1 cellular context compared by ENCODE assay signal in the genomic region with DNA sequence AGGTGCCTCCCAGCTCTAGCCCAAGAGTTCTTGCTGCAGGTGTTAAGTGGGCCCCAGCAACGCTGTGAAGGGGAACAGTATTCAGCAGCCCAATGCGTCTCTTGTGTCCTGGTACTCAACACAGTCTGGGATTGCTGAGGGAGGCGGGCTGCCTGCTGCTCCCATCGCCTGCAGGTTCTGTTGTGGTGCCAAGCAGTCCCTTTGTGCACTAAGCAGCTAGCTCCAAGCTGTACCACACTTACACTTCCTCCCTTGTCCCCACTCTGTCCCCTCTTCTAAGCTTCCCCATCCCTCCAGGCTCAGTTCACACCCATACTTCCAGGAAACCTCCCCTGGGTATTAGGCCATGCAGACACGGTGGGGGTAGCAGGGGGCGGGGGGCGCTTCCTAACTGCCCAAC.
TF ChIP-seq lines count a peak whose summit lies in the region.

No MANE protein-coding gene starts in this region.

TF ChIP-seq in IMR-90, 13 proteins besides CTCF, POLR2A, EP300 and RAD21:
- TF ChIP-seq RCOR1 (IDR thresholded peaks at IDR 0.05; ENCODE audit: insufficient replicate concordance, low read length) (no peak), FOS (IDR thresholded peaks at IDR 0.05; ENCODE audit: low read depth, low read length) (no peak), MAFK (IDR thresholded peaks at IDR 0.05; ENCODE audit: low read depth, low read length) (no peak), SMC3 (IDR thresholded peaks at IDR 0.05; ENCODE audit: low read depth, low read length) (no peak), ELK1 (IDR thresholded peaks at IDR 0.05; ENCODE audit: borderline replicate concordance, low read depth, low read length) (no peak), CHD1 (IDR thresholded peaks at IDR 0.05; ENCODE audit: low read depth, low read length) (no peak), BHLHE40 (IDR thresholded peaks at IDR 0.05; ENCODE audit: low read depth, low read length) (no peak), MXI1 (IDR thresholded peaks at IDR 0.05; ENCODE audit: borderline replicate concordance, low read depth, low read length) (no peak), CEBPB (IDR thresholded peaks at IDR 0.05; ENCODE audit: low read depth, low read length) (no peak), MAZ (IDR thresholded peaks at IDR 0.05; ENCODE audit: borderline replicate concordance, low read depth, low read length) (no peak), RFX5 (IDR thresholded peaks at IDR 0.05; ENCODE audit: low read depth, low read length) (no peak), NFE2L2 (IDR thresholded peaks at IDR 0.05; ENCODE audit: low read depth, low read length) (no peak)
- TF ChIP-seq, protein P1, sequence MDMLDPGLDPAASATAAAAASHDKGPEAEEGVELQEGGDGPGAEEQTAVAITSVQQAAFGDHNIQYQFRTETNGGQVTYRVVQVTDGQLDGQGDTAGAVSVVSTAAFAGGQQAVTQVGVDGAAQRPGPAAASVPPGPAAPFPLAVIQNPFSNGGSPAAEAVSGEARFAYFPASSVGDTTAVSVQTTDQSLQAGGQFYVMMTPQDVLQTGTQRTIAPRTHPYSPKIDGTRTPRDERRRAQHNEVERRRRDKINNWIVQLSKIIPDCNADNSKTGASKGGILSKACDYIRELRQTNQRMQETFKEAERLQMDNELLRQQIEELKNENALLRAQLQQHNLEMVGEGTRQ (IDR thresholded peaks at IDR 0.05; ENCODE audit: low read depth, low read length) = no peak
